ENCODE assay signal across 10 cellular contexts in the genomic region with DNA sequence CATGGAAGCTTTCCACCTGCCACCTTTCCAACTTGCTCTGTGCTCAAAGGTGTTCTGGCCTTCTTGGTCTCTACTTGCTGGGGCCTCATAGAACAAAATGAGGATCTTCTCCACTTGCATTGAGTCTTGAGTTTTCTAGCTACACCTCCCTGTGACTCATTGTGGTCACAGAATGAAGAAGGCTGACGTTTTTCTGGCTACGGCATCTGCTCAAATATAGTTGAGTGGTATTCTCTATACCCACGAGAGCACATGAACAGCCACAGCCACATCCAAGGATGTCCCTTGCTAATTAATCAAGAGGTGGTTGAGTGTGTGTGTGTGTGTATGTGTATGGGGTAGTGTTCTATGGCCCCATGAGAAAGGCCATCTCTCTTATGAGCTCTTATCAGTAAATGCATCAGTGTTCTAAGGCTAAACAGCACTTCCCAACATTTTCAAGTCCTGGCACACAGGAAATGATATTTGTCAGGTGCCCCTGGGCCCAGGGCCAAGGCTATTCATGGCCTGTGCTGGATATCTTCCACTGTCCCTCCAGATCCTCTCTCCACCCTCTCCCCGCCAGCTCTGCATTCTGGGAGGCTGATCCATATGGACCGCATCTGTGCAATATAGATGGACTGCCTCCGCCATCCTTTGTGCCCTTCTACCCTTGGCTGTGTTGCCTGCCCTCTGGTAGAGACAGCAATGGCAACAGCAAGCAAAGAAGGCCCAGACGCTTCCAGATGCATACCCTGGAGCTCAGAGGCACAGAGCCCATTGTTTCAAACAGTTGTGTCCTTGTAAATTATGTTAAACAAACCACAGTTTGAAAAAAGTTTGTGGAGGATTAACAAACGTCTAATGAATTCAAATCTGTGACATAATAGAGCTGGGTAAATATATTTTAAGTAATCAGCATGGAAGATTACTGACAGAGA.
DNase-seq lines count a peak whose midpoint lies in the region; ATAC-seq and TF ChIP-seq lines count a peak whose summit lies in the region.
"Had no signal": no experiment of that assay in that cellular context is flagged by ENCODE, and none has a peak within 500 bp of the region (broad histone marks: within the 10 kb centered on the region; RNA-seq: fewer than 3 reads in every experiment).

No MANE protein-coding gene starts in this region.

- in situ Hi-C loops in GM23248 (cut with MboI), result no loop called here

- no peak overlapping the region for H3K9ac ChIP-seq in GM23248

- no peaks in the 10 kb centered on the region for H3K4me1 Mint-ChIP-seq in activated T-helper 17 cell treated with anti-CD3 and anti-CD28 coated beads, Interleukin-2, amount 50 U/mL, for 72 hours
- H3K4me1 Mint-ChIP-seq in natural killer cell, result peaks cover 42 to 59% of the 10 kb centered on the region in 2 donors

- ATAC-seq in activated T-helper 17 cell treated with anti-CD3 and anti-CD28 coated beads, Interleukin-2, amount 50 U/mL, for 72 hours (replicated peaks), result peak; percentile 72
- ATAC-seq in natural killer cell (peak; percentile 83 to 94 (median 87)), GM21619 (IDR thresholded peaks at IDR 0.05; ENCODE audit: unreplicated experiment) (no peak), GM19397 (IDR thresholded peaks at IDR 0.05; ENCODE audit: unreplicated experiment) (no peak)

- H3K4me3 Mint-ChIP-seq in activated T-helper 17 cell treated with anti-CD3 and anti-CD28 coated beads, Interleukin-2, amount 50 U/mL, for 72 hours, result no peak overlapping the region
- H3K4me3 Mint-ChIP-seq in natural killer cell, result peak overlapping the region; percentile 0
- H3K4me3 Mint-ChIP-seq: mesothelial cell of epicardium had no signal

- no peaks in the 10 kb centered on the region for H3K36me3 Mint-ChIP-seq in activated T-helper 17 cell treated with anti-CD3 and anti-CD28 coated beads, Interleukin-2, amount 50 U/mL, for 72 hours (ENCODE audit: low read depth)
- H3K36me3 Mint-ChIP-seq in natural killer cell, result no peaks in the 10 kb centered on the region
- H3K36me3 Mint-ChIP-seq: mesothelial cell of epicardium had no signal

- H2AFZ ChIP-seq in GM23248, result no peak overlapping the region

- no peaks in the 10 kb centered on the region for H3F3A ChIP-seq in GM23248 (ENCODE audit: insufficient read depth)

- H3K27me3 Mint-ChIP-seq in activated T-helper 17 cell treated with anti-CD3 and anti-CD28 coated beads, Interleukin-2, amount 50 U/mL, for 72 hours, result peaks cover 3% of the 10 kb centered on the region
- H3K27me3 Mint-ChIP-seq in natural killer cell (ENCODE audit: low read depth in 2 of 2), result no peaks in the 10 kb centered on the region

- H3K4me1 ChIP-seq in GM23248 (ENCODE audit: insufficient read depth), result no peaks in the 10 kb centered on the region

- no peaks in the 10 kb centered on the region for H4K20me1 ChIP-seq in GM23248 (ENCODE audit: insufficient read depth)

- DNase-seq in GM23248 (peak; percentile 12), NCI-H1105 (lab: John Stamatoyannopoulos, UW) (peak; percentile 27), natural killer cell (peak; percentile 25), SKM-1 treated with dmso at 0.1 percent for 144 hours (lab: John Stamatoyannopoulos, UW; ENCODE audit: unreplicated experiment) (no peak)
- DNase-seq: NCI-H187 treated with DMSO at 0.1 percent for 48 hours; stimulated activated CD4-positive, alpha-beta T cell treated with anti-CD3 and anti-CD28 coated beads, Interleukin-15, amount 100 ng/mL, for 24 hours had no signal

- no peaks in the 10 kb centered on the region for H3K36me3 ChIP-seq in GM23248 (ENCODE audit: low read depth)

- no peaks in the 10 kb centered on the region for H3K9me2 ChIP-seq in GM23248 (ENCODE audit: insufficient read depth)

- WGBS in GM23248 (ENCODE audit: low coverage in 1 of 2, low lambda C conversion rate in 2 of 2, missing lambda C conversion rate in 2 of 2), 2 experiments, result 44 to 45% methylated on average over 8 of the region's 8 CpGs

- no peaks in the 10 kb centered on the region for H3K9me3 ChIP-seq in GM23248 (ENCODE audit: low read depth)

- H3K27me3 ChIP-seq in GM23248 (replicated peaks; ENCODE audit: insufficient read depth), result no peaks in the 10 kb centered on the region

- no peaks in the 10 kb centered on the region for H3K9me3 Mint-ChIP-seq in activated T-helper 17 cell treated with anti-CD3 and anti-CD28 coated beads, Interleukin-2, amount 50 U/mL, for 72 hours
- no peaks in the 10 kb centered on the region for H3K9me3 Mint-ChIP-seq in natural killer cell
- H3K9me3 Mint-ChIP-seq: mesothelial cell of epicardium had no signal

- no peaks in the 10 kb centered on the region for H3K79me2 ChIP-seq in GM23248 (ENCODE audit: insufficient read depth)

- no peak for TF ChIP-seq CTCF in natural killer cell (IDR thresholded peaks at IDR 0.05)

- no peak overlapping the region for H3K27ac ChIP-seq in GM23248

- no peak overlapping the region for H3K27ac Mint-ChIP-seq in activated T-helper 17 cell treated with anti-CD3 and anti-CD28 coated beads, Interleukin-2, amount 50 U/mL, for 72 hours
- H3K27ac Mint-ChIP-seq in natural killer cell, result peak overlapping the region; percentile 82 to 90
- H3K27ac Mint-ChIP-seq: mesothelial cell of epicardium had no signal

- intact Hi-C loops in natural killer cell (cut with micrococcal nuclease), result loop anchor here (1.0 to 2.0 kb wide), 4 partner anchors 20 to 66 kb away; no protein-coding TSS in a partner anchor

- H3K4me3 ChIP-seq in GM23248, result no peak overlapping the region

- no peak overlapping the region for H3K4me2 ChIP-seq in GM23248 (ENCODE audit: unreplicated experiment)

Comparison
In these comparisons a context has a peak if more than half of its experiments do, and no peak if none do; other contexts are left out.
1. ATAC-seq: peak in activated T-helper 17 cell treated with anti-CD3 and anti-CD28 coated beads, Interleukin-2, amount 50 U/mL, for 72 hours (single experiment) and natural killer cell (3 of 3); none in GM21619 (single experiment) and GM19397 (single experiment).